Comparison of ENCODE assay signal across 1 cellular context in the genomic region with DNA sequence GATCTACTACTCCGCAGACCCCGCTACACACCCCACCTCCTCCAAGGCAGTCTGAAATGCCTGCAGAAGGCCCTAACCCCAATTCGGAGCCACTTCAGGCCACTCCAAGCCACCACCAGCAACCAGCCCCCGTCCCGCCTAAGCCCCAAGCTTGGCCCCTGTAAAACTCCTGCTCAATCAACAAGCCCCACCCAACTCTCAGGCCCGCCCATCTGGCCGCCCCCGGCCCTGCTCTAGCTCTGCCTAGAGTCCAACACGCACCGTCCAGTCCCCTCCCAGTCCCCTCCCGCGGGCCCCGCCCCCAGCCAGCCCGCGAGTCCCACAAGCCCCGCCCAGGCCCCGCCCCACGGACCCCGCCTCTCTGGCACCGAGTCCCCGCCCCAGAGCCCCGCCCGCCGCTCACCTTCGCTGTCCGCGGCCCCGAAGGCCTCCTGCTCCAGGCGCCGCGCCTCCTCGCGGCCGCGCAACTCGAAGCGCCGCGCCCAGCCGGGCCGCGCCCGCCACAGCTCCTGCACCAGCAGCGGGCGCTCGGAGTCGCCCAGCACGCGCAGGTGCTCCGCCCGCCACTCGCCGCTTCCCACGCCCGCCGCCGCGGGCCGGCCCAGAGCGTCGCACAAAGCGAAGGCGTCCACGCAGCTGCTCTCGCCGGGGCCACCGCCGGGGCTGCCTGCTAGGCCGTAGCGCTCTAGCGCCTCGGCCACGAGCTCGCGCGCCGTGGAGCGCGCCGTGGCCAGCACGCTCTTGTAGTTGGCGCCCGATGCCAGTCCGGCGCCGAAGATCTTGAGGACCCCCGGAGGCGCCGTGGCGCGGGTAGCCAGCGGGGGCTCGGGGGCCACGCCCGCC.
A peak's percentile ranks its signal among the peaks of the same experiment; 100 is the strongest.
TF ChIP-seq lines count a peak whose summit lies in the region.

No MANE protein-coding gene starts in this region.

TF ChIP-seq in K562, 482 proteins besides CTCF, POLR2A, EP300 and RAD21 (continued from another document and continues in another):
- TF ChIP-seq, protein P1, sequence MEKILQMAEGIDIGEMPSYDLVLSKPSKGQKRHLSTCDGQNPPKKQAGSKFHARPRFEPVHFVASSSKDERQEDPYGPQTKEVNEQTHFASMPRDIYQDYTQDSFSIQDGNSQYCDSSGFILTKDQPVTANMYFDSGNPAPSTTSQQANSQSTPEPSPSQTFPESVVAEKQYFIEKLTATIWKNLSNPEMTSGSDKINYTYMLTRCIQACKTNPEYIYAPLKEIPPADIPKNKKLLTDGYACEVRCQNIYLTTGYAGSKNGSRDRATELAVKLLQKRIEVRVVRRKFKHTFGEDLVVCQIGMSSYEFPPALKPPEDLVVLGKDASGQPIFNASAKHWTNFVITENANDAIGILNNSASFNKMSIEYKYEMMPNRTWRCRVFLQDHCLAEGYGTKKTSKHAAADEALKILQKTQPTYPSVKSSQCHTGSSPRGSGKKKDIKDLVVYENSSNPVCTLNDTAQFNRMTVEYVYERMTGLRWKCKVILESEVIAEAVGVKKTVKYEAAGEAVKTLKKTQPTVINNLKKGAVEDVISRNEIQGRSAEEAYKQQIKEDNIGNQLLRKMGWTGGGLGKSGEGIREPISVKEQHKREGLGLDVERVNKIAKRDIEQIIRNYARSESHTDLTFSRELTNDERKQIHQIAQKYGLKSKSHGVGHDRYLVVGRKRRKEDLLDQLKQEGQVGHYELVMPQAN (IDR thresholded peaks at IDR 0.05; ENCODE audit: borderline replicate concordance) = peak; percentile 57; the same call in 1 of the 2 replicates
- TF ChIP-seq ZNF280B (CRISPR knock-in tag; IDR thresholded peaks at IDR 0.05) = no peak
- no peak for TF ChIP-seq ZNF41 (CRISPR knock-in tag; conservative IDR thresholded peaks at IDR 0.05)
- 0 out of 2 replicates have a peak, but pooled peaks have one; percentile 21 for TF ChIP-seq ZSCAN29 (IDR thresholded peaks at IDR 0.05)
- no peak; a peak in 1 of 3 replicates for TF ChIP-seq CBX3 (IDR thresholded peaks at IDR 0.05; ENCODE audit: borderline replicate concordance in 1 of 2, low read length in 2 of 2)
- TF ChIP-seq, protein P2, sequence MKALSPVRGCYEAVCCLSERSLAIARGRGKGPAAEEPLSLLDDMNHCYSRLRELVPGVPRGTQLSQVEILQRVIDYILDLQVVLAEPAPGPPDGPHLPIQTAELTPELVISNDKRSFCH (CRISPR knock-in tag; IDR thresholded peaks at IDR 0.05) = no peak
- TF ChIP-seq, protein P2 (tag; IDR thresholded peaks at IDR 0.05) = peak; percentile 87
- TF ChIP-seq NELFE (IDR thresholded peaks at IDR 0.05; ENCODE audit: insufficient read depth, insufficient read length) = no peak
- TF ChIP-seq, protein P3, sequence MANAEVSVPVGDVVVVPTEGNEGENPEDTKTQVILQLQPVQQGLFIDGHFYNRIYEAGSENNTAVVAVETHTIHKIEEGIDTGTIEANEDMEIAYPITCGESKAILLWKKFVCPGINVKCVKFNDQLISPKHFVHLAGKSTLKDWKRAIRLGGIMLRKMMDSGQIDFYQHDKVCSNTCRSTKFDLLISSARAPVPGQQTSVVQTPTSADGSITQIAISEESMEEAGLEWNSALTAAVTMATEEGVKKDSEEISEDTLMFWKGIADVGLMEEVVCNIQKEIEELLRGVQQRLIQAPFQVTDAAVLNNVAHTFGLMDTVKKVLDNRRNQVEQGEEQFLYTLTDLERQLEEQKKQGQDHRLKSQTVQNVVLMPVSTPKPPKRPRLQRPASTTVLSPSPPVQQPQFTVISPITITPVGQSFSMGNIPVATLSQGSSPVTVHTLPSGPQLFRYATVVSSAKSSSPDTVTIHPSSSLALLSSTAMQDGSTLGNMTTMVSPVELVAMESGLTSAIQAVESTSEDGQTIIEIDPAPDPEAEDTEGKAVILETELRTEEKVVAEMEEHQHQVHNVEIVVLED (CRISPR knock-in tag; IDR thresholded peaks at IDR 0.05) = peak; percentile 72
- no peak for TF ChIP-seq YBX1 (IDR thresholded peaks at IDR 0.05)
- TF ChIP-seq, protein P4, sequence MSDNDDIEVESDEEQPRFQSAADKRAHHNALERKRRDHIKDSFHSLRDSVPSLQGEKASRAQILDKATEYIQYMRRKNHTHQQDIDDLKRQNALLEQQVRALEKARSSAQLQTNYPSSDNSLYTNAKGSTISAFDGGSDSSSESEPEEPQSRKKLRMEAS (CRISPR knock-in tag; IDR thresholded peaks at IDR 0.05) = peak; percentile 79
- no peak for TF ChIP-seq BRCA1 (IDR thresholded peaks at IDR 0.05)
- TF ChIP-seq BRCA1 (CRISPR knock-in tag; IDR thresholded peaks at IDR 0.05) = no peak
- peak; percentile 86 for TF ChIP-seq ARID4B (CRISPR knock-in tag; IDR thresholded peaks at IDR 0.05)
- TF ChIP-seq TEAD1 (CRISPR knock-in tag; IDR thresholded peaks at IDR 0.05) = peak in 1 of 2 experiments; percentile 60; a peak in 1 of 4 replicates
- TF ChIP-seq ETV5 (CRISPR knock-in tag; IDR thresholded peaks at IDR 0.05; ENCODE audit: low read depth) = 0 out of 2 replicates have a peak, but pooled peaks have one; percentile 14
- peak; percentile 84; the same call in 1 of the 2 replicates for TF ChIP-seq CREB3L1 (IDR thresholded peaks at IDR 0.05; ENCODE audit: borderline replicate concordance, low read depth)
- TF ChIP-seq CTBP1 (IDR thresholded peaks at IDR 0.05; ENCODE audit: borderline replicate concordance) = peak; percentile 98
- no peak for TF ChIP-seq NFE2 (IDR thresholded peaks at IDR 0.05; ENCODE audit: low read depth)
- TF ChIP-seq, protein P5, sequence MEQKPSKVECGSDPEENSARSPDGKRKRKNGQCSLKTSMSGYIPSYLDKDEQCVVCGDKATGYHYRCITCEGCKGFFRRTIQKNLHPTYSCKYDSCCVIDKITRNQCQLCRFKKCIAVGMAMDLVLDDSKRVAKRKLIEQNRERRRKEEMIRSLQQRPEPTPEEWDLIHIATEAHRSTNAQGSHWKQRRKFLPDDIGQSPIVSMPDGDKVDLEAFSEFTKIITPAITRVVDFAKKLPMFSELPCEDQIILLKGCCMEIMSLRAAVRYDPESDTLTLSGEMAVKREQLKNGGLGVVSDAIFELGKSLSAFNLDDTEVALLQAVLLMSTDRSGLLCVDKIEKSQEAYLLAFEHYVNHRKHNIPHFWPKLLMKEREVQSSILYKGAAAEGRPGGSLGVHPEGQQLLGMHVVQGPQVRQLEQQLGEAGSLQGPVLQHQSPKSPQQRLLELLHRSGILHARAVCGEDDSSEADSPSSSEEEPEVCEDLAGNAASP (IDR thresholded peaks at IDR 0.05) = no peak
- TF ChIP-seq E2F4 (CRISPR knock-in tag; IDR thresholded peaks at IDR 0.05; ENCODE audit: low read depth) = no peak
- TF ChIP-seq ZNF431 (CRISPR knock-in tag; IDR thresholded peaks at IDR 0.05) = peak; percentile 74
- peak; percentile 97 for TF ChIP-seq CXXC5 (CRISPR knock-in tag; IDR thresholded peaks at IDR 0.05)
- no peak for TF ChIP-seq NFIC (IDR thresholded peaks at IDR 0.05)
- no peak for TF ChIP-seq RBM15 (IDR thresholded peaks at IDR 0.05; ENCODE audit: insufficient read depth, low read length)
- no peak for TF ChIP-seq ZNF444 (CRISPR knock-in tag; IDR thresholded peaks at IDR 0.05)
- TF ChIP-seq BACH1 (tag; IDR thresholded peaks at IDR 0.05) = no peak
- TF ChIP-seq CHAMP1 (IDR thresholded peaks at IDR 0.05) = no peak
- TF ChIP-seq NR4A1 (CRISPR knock-in tag; IDR thresholded peaks at IDR 0.05) = peak; percentile 79; the same call in 1 of the 2 replicates
- peak; percentile 77 for TF ChIP-seq NR4A1 (tag; IDR thresholded peaks at IDR 0.05)
- 0 out of 2 replicates have a peak, but pooled peaks have one; percentile 67 for TF ChIP-seq HDGF (IDR thresholded peaks at IDR 0.05)
- TF ChIP-seq USF2 (CRISPR knock-in tag; IDR thresholded peaks at IDR 0.05) = no peak
- no peak for TF ChIP-seq ZNF717 (CRISPR knock-in tag; IDR thresholded peaks at IDR 0.05)
- TF ChIP-seq BMI1 (IDR thresholded peaks at IDR 0.05; ENCODE audit: low read length) = no peak
- no peak for TF ChIP-seq NFXL1 (CRISPR knock-in tag; IDR thresholded peaks at IDR 0.05)
- peak; percentile 82; the same call in 1 of the 2 replicates for TF ChIP-seq CBX1 (IDR thresholded peaks at IDR 0.05; ENCODE audit: low read depth)
- TF ChIP-seq, protein P6, sequence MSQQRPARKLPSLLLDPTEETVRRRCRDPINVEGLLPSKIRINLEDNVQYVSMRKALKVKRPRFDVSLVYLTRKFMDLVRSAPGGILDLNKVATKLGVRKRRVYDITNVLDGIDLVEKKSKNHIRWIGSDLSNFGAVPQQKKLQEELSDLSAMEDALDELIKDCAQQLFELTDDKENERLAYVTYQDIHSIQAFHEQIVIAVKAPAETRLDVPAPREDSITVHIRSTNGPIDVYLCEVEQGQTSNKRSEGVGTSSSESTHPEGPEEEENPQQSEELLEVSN (IDR thresholded peaks at IDR 0.05; ENCODE audit: borderline replicate concordance in 1 of 2, extremely low read depth in 1 of 2, insufficient read depth in 1 of 2, insufficient read length in 1 of 2, low read depth in 1 of 2, low read length in 1 of 2, poor library complexity in 1 of 2, severe bottlenecking in 1 of 2) = peak; percentile 97 to 99
